ENCODE assay signal across 1 cellular context in the genomic region with DNA sequence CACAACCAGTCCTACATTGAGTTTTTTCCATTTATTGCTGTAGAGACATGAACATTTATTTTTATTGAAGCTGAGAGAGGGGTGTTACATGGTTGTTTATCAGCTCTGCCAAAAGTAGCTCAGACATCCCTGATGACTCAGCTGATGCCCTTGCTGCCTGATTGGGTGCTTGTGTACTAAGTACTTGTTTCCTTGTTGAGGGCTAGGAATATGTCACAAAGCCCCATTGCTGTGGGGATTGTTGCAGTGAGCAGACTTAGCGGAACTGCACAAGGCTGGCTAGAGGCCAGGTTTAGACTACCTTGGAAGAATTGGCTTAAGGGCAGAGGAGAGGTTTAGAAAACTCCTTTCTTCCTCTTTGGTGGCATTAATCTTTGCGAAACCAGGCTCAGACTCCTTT.
TF ChIP-seq lines count a peak whose summit lies in the region.

No MANE protein-coding gene starts in this region.

TF ChIP-seq in H1, 55 proteins besides CTCF, POLR2A, EP300 and RAD21:
- TF ChIP-seq TAF7 (optimal IDR thresholded peaks at IDR 0.05; ENCODE audit: borderline replicate concordance, low read depth, low read length) (no peak), KDM5A (IDR thresholded peaks at IDR 0.05; ENCODE audit: low read length) (no peak), CHD1 (IDR thresholded peaks at IDR 0.05; ENCODE audit: low read depth, low read length) (no peak), RBBP5 (IDR thresholded peaks at IDR 0.05; ENCODE audit: borderline replicate concordance, low read depth, low read length) (no peak), FOSL1 (IDR thresholded peaks at IDR 0.05; ENCODE audit: insufficient read depth, low read depth, low read length) (no peak), JUND (IDR thresholded peaks at IDR 0.05; ENCODE audit: low read length) (no peak), SP1 (IDR thresholded peaks at IDR 0.05; ENCODE audit: low read depth, low read length) (no peak), CEBPB (IDR thresholded peaks at IDR 0.05; ENCODE audit: low read depth, low read length) (no peak), ASH2L (IDR thresholded peaks at IDR 0.05; ENCODE audit: low read length) (no peak), JUN (IDR thresholded peaks at IDR 0.05; ENCODE audit: low read depth, low read length) (no peak), CBX8 (IDR thresholded peaks at IDR 0.05; ENCODE audit: borderline replicate concordance, low read depth, low read length) (no peak), TBP (IDR thresholded peaks at IDR 0.05; ENCODE audit: low read depth, low read length) (no peak), TEAD4 (IDR thresholded peaks at IDR 0.05; ENCODE audit: low read depth, low read length) (no peak)
- TF ChIP-seq, protein P1, sequence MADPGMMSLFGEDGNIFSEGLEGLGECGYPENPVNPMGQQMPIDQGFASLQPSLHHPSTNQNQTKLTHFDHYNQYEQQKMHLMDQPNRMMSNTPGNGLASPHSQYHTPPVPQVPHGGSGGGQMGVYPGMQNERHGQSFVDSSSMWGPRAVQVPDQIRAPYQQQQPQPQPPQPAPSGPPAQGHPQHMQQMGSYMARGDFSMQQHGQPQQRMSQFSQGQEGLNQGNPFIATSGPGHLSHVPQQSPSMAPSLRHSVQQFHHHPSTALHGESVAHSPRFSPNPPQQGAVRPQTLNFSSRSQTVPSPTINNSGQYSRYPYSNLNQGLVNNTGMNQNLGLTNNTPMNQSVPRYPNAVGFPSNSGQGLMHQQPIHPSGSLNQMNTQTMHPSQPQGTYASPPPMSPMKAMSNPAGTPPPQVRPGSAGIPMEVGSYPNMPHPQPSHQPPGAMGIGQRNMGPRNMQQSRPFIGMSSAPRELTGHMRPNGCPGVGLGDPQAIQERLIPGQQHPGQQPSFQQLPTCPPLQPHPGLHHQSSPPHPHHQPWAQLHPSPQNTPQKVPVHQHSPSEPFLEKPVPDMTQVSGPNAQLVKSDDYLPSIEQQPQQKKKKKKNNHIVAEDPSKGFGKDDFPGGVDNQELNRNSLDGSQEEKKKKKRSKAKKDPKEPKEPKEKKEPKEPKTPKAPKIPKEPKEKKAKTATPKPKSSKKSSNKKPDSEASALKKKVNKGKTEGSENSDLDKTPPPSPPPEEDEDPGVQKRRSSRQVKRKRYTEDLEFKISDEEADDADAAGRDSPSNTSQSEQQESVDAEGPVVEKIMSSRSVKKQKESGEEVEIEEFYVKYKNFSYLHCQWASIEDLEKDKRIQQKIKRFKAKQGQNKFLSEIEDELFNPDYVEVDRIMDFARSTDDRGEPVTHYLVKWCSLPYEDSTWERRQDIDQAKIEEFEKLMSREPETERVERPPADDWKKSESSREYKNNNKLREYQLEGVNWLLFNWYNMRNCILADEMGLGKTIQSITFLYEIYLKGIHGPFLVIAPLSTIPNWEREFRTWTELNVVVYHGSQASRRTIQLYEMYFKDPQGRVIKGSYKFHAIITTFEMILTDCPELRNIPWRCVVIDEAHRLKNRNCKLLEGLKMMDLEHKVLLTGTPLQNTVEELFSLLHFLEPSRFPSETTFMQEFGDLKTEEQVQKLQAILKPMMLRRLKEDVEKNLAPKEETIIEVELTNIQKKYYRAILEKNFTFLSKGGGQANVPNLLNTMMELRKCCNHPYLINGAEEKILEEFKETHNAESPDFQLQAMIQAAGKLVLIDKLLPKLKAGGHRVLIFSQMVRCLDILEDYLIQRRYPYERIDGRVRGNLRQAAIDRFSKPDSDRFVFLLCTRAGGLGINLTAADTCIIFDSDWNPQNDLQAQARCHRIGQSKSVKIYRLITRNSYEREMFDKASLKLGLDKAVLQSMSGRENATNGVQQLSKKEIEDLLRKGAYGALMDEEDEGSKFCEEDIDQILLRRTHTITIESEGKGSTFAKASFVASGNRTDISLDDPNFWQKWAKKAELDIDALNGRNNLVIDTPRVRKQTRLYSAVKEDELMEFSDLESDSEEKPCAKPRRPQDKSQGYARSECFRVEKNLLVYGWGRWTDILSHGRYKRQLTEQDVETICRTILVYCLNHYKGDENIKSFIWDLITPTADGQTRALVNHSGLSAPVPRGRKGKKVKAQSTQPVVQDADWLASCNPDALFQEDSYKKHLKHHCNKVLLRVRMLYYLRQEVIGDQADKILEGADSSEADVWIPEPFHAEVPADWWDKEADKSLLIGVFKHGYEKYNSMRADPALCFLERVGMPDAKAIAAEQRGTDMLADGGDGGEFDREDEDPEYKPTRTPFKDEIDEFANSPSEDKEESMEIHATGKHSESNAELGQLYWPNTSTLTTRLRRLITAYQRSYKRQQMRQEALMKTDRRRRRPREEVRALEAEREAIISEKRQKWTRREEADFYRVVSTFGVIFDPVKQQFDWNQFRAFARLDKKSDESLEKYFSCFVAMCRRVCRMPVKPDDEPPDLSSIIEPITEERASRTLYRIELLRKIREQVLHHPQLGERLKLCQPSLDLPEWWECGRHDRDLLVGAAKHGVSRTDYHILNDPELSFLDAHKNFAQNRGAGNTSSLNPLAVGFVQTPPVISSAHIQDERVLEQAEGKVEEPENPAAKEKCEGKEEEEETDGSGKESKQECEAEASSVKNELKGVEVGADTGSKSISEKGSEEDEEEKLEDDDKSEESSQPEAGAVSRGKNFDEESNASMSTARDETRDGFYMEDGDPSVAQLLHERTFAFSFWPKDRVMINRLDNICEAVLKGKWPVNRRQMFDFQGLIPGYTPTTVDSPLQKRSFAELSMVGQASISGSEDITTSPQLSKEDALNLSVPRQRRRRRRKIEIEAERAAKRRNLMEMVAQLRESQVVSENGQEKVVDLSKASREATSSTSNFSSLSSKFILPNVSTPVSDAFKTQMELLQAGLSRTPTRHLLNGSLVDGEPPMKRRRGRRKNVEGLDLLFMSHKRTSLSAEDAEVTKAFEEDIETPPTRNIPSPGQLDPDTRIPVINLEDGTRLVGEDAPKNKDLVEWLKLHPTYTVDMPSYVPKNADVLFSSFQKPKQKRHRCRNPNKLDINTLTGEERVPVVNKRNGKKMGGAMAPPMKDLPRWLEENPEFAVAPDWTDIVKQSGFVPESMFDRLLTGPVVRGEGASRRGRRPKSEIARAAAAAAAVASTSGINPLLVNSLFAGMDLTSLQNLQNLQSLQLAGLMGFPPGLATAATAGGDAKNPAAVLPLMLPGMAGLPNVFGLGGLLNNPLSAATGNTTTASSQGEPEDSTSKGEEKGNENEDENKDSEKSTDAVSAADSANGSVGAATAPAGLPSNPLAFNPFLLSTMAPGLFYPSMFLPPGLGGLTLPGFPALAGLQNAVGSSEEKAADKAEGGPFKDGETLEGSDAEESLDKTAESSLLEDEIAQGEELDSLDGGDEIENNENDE (IDR thresholded peaks at IDR 0.05; ENCODE audit: insufficient replicate concordance, low read length): no peak
